Comparison of ENCODE assay signal across 8 cellular contexts in the genomic region with DNA sequence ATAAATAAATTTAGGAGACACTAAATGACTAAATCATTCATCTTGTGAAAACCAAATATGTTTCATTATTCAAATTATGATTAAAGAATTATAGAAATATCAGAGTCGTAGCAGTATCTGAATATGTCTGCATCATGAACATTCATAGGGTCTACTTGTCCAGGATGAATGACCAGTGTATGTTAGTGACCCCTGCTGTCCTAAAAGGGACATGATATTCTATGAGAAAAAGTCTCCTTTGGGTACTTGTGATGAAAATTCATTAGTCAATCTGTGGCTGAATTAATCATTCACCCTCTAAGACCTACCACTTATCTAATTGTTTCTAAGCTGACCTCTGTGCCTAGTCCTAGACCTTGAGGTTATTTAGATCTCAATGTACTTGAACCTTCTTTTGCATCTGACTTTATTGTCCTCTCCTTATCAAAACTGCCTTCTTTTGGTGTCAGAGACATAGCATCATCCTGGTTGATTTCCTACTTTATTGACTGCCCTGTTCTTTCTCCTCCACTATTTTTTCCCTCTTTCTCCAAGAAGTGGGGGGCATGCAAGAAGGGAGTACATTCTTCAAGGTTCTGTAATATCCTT.
A peak's percentile ranks its signal among the peaks of the same experiment; 100 is the strongest.
DNase-seq lines count a peak whose midpoint lies in the region; ATAC-seq, FAIRE-seq and TF ChIP-seq lines count a peak whose summit lies in the region.

No MANE protein-coding gene starts in this region.

- WGBS in small intestine, 3 donors: 42 to 59% (median 46%) methylated on average over 1 of the region's 1 CpG

- H3K36me3 ChIP-seq in small intestine (ENCODE audit: control insufficient read depth in 2 of 2, insufficient read depth in 2 of 2, low read length in 2 of 2): no peaks in the 10 kb centered on the region

- no peak overlapping the region for H3K4me3 ChIP-seq in LNCaP clone FGC (ENCODE audit: low read depth, low read length)
- no peak overlapping the region for H3K4me3 ChIP-seq in small intestine (ENCODE audit: low read depth in 1 of 2, low read length in 2 of 2)

- no peaks in the 10 kb centered on the region for H3K9me3 ChIP-seq in small intestine (ENCODE audit: control insufficient read depth, low read depth)

- FAIRE-seq in small intestine (lab: Jason Lieb, UNC): no peak

- TF ChIP-seq CTCF in GM12873 (IDR thresholded peaks at IDR 0.05; ENCODE audit: insufficient read depth, low read depth, low read length, missing control alignments) (peak; percentile 23), LNCaP clone FGC (IDR thresholded peaks at IDR 0.05; ENCODE audit: control insufficient read depth, extremely low read depth, insufficient read depth) (peak; percentile 50)

- DNase-seq in LNCaP clone FGC (ENCODE audit: low read depth) (no peak), cerebellar cortex (ENCODE audit: low spot score) (peak; percentile 82), medulla oblongata (ENCODE audit: extremely low spot score) (peak; percentile 90), small intestine (no peak), NCI-H1436 (lab: John Stamatoyannopoulos, UW) (no peak)

- H3K4me1 ChIP-seq in small intestine (ENCODE audit: control insufficient read depth in 2 of 2, insufficient read depth in 1 of 2, low read depth in 1 of 2, low read length in 1 of 2): no peaks in the 10 kb centered on the region

- ATAC-seq in HG02970 (IDR thresholded peaks at IDR 0.05; ENCODE audit: low FRiP score, unreplicated experiment): no peak
- no peak for ATAC-seq in GM21515 (IDR thresholded peaks at IDR 0.05; ENCODE audit: unreplicated experiment)

- no peak overlapping the region for H3K27ac ChIP-seq in small intestine (ENCODE audit: low read depth in 1 of 2, low read length in 1 of 2)

- H3K27me3 ChIP-seq in small intestine (ENCODE audit: control insufficient read depth in 2 of 2, insufficient read depth in 2 of 2, low read length in 2 of 2): no peaks in the 10 kb centered on the region

Comparison
In these comparisons a context has a peak if more than half of its experiments do, and no peak if none do; other contexts are left out.
1. DNase-seq: peak in cerebellar cortex (single experiment) and medulla oblongata (single experiment); none in LNCaP clone FGC (single experiment), small intestine (single experiment) and NCI-H1436 (single experiment).